Comparison of ENCODE assay signal across 8 cellular contexts in the genomic region with DNA sequence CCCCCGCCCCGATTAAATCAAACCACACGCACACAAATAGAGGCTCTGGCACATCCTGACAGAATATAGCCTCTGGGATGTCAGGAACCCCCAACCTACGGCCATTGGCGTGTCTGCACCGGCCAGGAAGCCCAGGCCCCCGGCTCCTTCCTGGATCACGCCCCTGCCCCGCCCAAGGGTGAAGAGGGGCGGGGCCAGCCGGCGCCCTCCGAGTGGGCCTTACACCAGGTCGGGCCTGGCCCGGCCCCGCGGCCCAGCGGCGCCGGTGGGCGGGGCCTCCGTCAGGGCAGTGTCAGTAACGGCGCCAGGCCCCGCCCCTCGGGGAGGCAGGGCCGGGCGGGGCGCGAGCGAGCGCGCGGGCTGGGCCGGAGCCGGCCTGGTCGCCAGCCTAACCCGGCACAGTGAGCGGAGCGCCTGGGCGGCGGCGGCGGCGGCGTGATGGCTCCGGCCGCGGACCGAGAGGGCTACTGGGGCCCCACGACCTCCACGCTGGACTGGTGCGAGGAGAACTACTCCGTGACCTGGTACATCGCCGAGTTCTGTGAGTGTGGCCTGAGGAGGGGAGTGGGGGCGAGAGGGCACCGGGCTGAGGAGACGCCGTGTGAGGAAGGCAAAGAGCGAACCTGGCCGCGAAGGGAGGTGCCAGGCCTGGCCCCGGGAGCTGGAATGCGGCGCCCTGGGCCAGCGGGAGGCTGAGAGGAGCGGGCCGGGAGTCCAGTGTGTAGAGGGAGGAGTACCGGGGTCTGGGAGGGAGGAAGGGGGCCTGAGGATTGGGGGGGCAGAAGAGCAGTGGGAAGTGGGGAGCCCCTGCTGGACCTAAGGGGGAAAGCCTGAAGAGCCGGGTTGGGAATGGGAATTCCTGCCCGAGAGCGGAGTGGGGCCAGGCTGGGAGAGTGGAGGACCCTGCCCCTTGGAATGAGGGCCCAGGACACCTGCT. TPM values are rescaled to one million over a fixed set of nuclear protein-coding genes. Genes with fewer than 3 reads are reported as not detected.
DNase-seq lines count a peak whose midpoint lies in the region; ATAC-seq, FAIRE-seq and TF ChIP-seq lines count a peak whose summit lies in the region.

A gene (plus strand): TSS at position 380 of the 937 bp plus-strand sequence. CDS start 59 bp downstream, at position 439.

- H3K9ac ChIP-seq in kidney (ENCODE audit: low read length in 2 of 2), result peak within 1 kb of the TSS; percentile 75 to 79

- TF ChIP-seq CTCF in AG10803 (conservative IDR thresholded peaks at IDR 0.05; ENCODE audit: low read length), result peak; percentile 45
- TF ChIP-seq CTCF in kidney (IDR thresholded peaks at IDR 0.05; ENCODE audit: borderline replicate concordance, extremely low read depth, insufficient read depth), result peak; percentile 5

- intact Hi-C loops in kidney (cut with DNase I), result no loop called here

- H3K4me3 ChIP-seq in AG10803 (ENCODE audit: low read length), result peak within 1 kb of the TSS; percentile 89
- peak within 1 kb of the TSS; percentile 70 to 81 for H3K4me3 ChIP-seq in kidney (ENCODE audit: low read length in 2 of 2)

- H3K27ac ChIP-seq in kidney (ENCODE audit: low read depth in 2 of 2, low read length in 2 of 2), result peak within 1 kb of the TSS; percentile 87 to 90

- peaks cover 8 to 9% of the 10 kb centered on the region in 2 donors for H3K4me1 ChIP-seq in kidney (ENCODE audit: control insufficient read depth in 1 of 2, insufficient read depth in 1 of 2, low read depth in 1 of 2, low read length in 2 of 2)

- no peaks in the 10 kb centered on the region for H3K36me3 ChIP-seq in kidney (ENCODE audit: control insufficient read depth in 1 of 2, insufficient read depth in 2 of 2, low read length in 2 of 2)

- FAIRE-seq in kidney (lab: Jason Lieb, UNC), result no peak

- DNase-seq in AG10803 (ENCODE audit: low read depth) (peak; percentile 85), NCI-H2227 (lab: John Stamatoyannopoulos, UW; ENCODE audit: unreplicated experiment) (peak; percentile 95), kidney (peak; percentile 97)
- DNase-seq in activated CD4-positive, CD25-positive, alpha-beta regulatory T cell (lab: John Stamatoyannopoulos, UW), result peak; percentile 53 to 68 (median 59)
- peak; percentile 55 for DNase-seq in central memory CD4-positive, alpha-beta T cell
- peak; percentile 94 for DNase-seq in stimulated activated CD4-positive, alpha-beta T cell treated with anti-CD3 and anti-CD28 coated beads, Interleukin-15, amount 100 ng/mL, for 24 hours

- no peaks in the 10 kb centered on the region for H3K9me3 ChIP-seq in kidney (ENCODE audit: control insufficient read depth in 1 of 2, low read length in 2 of 2)

- ATAC-seq in GM18907 (IDR thresholded peaks at IDR 0.05; ENCODE audit: unreplicated experiment), result peak; percentile 91
- peak; percentile 95 for ATAC-seq in HG03139 (IDR thresholded peaks at IDR 0.05; ENCODE audit: unreplicated experiment)

RNA-seq across cellular contexts. Expression of the gene that starts here (rescaled TPM):
- total RNA-seq in kidney, result 35.3 TPM
- 5.9 TPM for polyA plus RNA-seq in kidney (ENCODE audit: insufficient read depth, low read depth, low replicate concordance)

Comparison
In these comparisons a context has a peak if more than half of its experiments do, and no peak if none do; other contexts are left out.
1. Peak in every context shown above with its lines: DNase-seq, ATAC-seq, H3K4me3 ChIP-seq and H3K27ac ChIP-seq.